28 cellular contexts compared by ENCODE assay signal in the genomic region with DNA sequence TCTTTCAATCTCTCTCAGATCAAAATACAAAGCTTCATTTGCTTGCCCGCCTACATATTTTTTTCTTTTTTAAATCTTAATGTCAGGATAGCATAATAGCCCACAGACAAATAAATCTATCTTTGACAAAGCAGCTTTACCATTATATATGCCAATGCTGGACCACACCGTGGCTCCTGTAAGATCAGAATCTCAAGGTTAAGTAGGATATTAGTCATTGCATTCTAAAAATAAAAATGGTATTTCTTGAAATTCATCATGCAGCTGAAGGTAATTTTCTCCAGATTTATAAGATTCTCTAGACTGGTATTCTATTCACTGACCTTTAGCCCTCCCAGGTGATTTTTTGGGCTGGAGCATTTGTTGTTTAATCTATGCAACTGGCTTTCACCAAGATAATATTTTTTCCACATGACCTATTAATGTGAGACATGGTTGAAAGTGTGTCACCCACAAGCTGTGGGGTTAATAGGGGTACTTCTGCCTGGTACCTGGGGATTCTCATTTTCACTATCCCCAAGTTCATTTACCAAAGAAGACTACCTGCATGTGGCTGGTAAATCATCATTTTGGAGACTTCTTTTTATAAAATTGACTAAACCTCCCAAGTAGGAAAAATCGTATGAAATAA.
DNase-seq lines count a peak whose midpoint lies in the region; ATAC-seq and TF ChIP-seq lines count a peak whose summit lies in the region.
"Had no signal": no experiment of that assay in that cellular context is flagged by ENCODE, and none has a peak within 500 bp of the region (broad histone marks: within the 10 kb centered on the region; RNA-seq: fewer than 3 reads in every experiment).

No MANE protein-coding gene starts in this region.

- ATAC-seq in GM18508 (IDR thresholded peaks at IDR 0.05; ENCODE audit: insufficient read depth, unreplicated experiment) (peak; percentile 77), GM19023 (IDR thresholded peaks at IDR 0.05; ENCODE audit: unreplicated experiment) (peak; percentile 49), HG02798 (IDR thresholded peaks at IDR 0.05; ENCODE audit: poor library complexity, unreplicated experiment) (peak; percentile 45), HG03442 (IDR thresholded peaks at IDR 0.05; ENCODE audit: unreplicated experiment) (peak; percentile 73)
- ATAC-seq: K562, natural killer cell had no signal

- no peaks in the 10 kb centered on the region for H3K36me3 ChIP-seq in vagina
- H3K36me3 ChIP-seq: BE2C, left ventricle myocardium inferior, Peyer's patch, spleen had no signal

- no peaks in the 10 kb centered on the region for H3K36me3 Mint-ChIP-seq in HFFc6 (ENCODE audit: low read depth)
- H3K36me3 Mint-ChIP-seq: activated naive CD4-positive, alpha-beta T cell treated with anti-CD3 and anti-CD28 coated beads, Interleukin-2, amount 50 U/mL, for 24 hours; immature natural killer cell; natural killer cell had no signal

- no peaks in the 10 kb centered on the region for H3K27me3 ChIP-seq in vagina
- H3K27me3 ChIP-seq: BE2C, Peyer's patch, spleen had no signal

- H3K4me1 ChIP-seq in vagina = no peaks in the 10 kb centered on the region
- H3K4me1 ChIP-seq: BE2C, left ventricle myocardium inferior, Peyer's patch, spleen had no signal

- no peak for TF ChIP-seq POLR2A in vagina (IDR thresholded peaks at IDR 0.05)

- H3K27me3 Mint-ChIP-seq in HFFc6 (ENCODE audit: insufficient read depth) = no peaks in the 10 kb centered on the region
- H3K27me3 Mint-ChIP-seq: activated naive CD4-positive, alpha-beta T cell treated with anti-CD3 and anti-CD28 coated beads, Interleukin-2, amount 50 U/mL, for 24 hours had no signal

- no peaks in the 10 kb centered on the region for H3K4me1 Mint-ChIP-seq in HFFc6 (ENCODE audit: low read depth)
- H3K4me1 Mint-ChIP-seq: activated naive CD4-positive, alpha-beta T cell treated with anti-CD3 and anti-CD28 coated beads, Interleukin-2, amount 50 U/mL, for 24 hours; immature natural killer cell; natural killer cell had no signal

- no peaks in the 10 kb centered on the region for H3K9me3 ChIP-seq in vagina
- H3K9me3 ChIP-seq: BE2C, left ventricle myocardium inferior, Peyer's patch, spleen had no signal

- H3K4me3 ChIP-seq in vagina = no peak overlapping the region
- H3K4me3 ChIP-seq: K562, left ventricle myocardium inferior, Peyer's patch, spleen had no signal

- H3K27ac Mint-ChIP-seq in HFFc6 = no peak overlapping the region
- H3K27ac Mint-ChIP-seq: activated naive CD4-positive, alpha-beta T cell treated with anti-CD3 and anti-CD28 coated beads, Interleukin-2, amount 50 U/mL, for 24 hours; immature natural killer cell; natural killer cell had no signal

- no peaks in the 10 kb centered on the region; the same call in 1 of the 2 replicates for H3K9me3 Mint-ChIP-seq in HFFc6
- H3K9me3 Mint-ChIP-seq: activated naive CD4-positive, alpha-beta T cell treated with anti-CD3 and anti-CD28 coated beads, Interleukin-2, amount 50 U/mL, for 24 hours had no signal

- H3K4me3 Mint-ChIP-seq in HFFc6 = no peak overlapping the region
- H3K4me3 Mint-ChIP-seq: activated naive CD4-positive, alpha-beta T cell treated with anti-CD3 and anti-CD28 coated beads, Interleukin-2, amount 50 U/mL, for 24 hours; immature natural killer cell; natural killer cell had no signal

- intact Hi-C loops in vagina (cut with DNase I) = no loop called here

- no peak for TF ChIP-seq CTCF in vagina (IDR thresholded peaks at IDR 0.05)
- no peak for TF ChIP-seq CTCF in HFFc6 (IDR thresholded peaks at IDR 0.05)

- DNase-seq in vagina (ENCODE audit: extremely low spot score in 2 of 2) = no peak
- DNase-seq in HFFc6 = no peak
- DNase-seq in iPS-NIHi11 (ENCODE audit: low spot score) = no peak
- no peak for DNase-seq in mesenteric fat pad (ENCODE audit: low spot score)
- DNase-seq: BE2C; cerebellar nuclear complex; DMS79; immature natural killer cell; left ventricle myocardium inferior; midbrain; MM.1S; natural killer cell; NCI-H1436; NCI-H2107; NCI-H510A treated with DMSO at 0.1 percent for 48 hours; NK-92 treated with Interleukin-12 subunit alpha and Interleukin-12 subunit beta, amount 100 ng/mL, for 24 hours; Peyer's patch; retina; spleen; stimulated activated CD4-positive, alpha-beta T cell treated with anti-CD3 and anti-CD28 coated beads, Interleukin-4, amount 100 ng/mL, for 4 hours; T-helper 1 cell; trophoblast cell had no signal

- H3K27ac ChIP-seq in vagina = no peak overlapping the region
- H3K27ac ChIP-seq: left ventricle myocardium inferior, Peyer's patch, spleen had no signal
